Comparison of ENCODE assay signal across 8 cellular contexts in genomic region chr19:10662384-10663251, GRCh38. TPM values are rescaled to one million over a fixed set of nuclear protein-coding genes. Genes with fewer than 3 reads are reported as not detected.
DNase-seq lines count a peak whose midpoint lies in the region; ATAC-seq and TF ChIP-seq lines count a peak whose summit lies in the region.
"Had no signal": no experiment of that assay in that cellular context is flagged by ENCODE, and none has a peak within 500 bp of the region (broad histone marks: within the 10 kb centered on the region; RNA-seq: fewer than 3 reads in every experiment).

No MANE protein-coding gene starts in this region.

- H3K9me3 ChIP-seq in DOHH2 (ENCODE audit: control insufficient read depth, insufficient read depth, low read length) (no peaks in the 10 kb centered on the region), OCI-LY3 (ENCODE audit: insufficient read depth, low read length) (no peaks in the 10 kb centered on the region), testis (no peaks in the 10 kb centered on the region)
- H3K9me3 ChIP-seq in effector memory CD4-positive, alpha-beta T cell (ENCODE audit: control insufficient read depth, low read length), result no peaks in the 10 kb centered on the region

- TF ChIP-seq POLR2A in testis (IDR thresholded peaks at IDR 0.05), result no peak

- H4K20me1 ChIP-seq in DOHH2 (ENCODE audit: control insufficient read depth, insufficient read depth, low read depth, low read length) (peaks cover 33% of the 10 kb centered on the region), OCI-LY3 (ENCODE audit: insufficient read depth, low read length) (peaks cover 97% of the 10 kb centered on the region)

- H3F3A ChIP-seq in DOHH2 (ENCODE audit: control insufficient read depth, insufficient read depth), result peaks cover 47% of the 10 kb centered on the region

- DNase-seq in central memory CD8-positive, alpha-beta T cell (ENCODE audit: low spot score in 2 of 2), result no peak
- no peak for DNase-seq in osteocyte (ENCODE audit: extremely low spot score, unreplicated experiment)
- no peak for DNase-seq in testis
- DNase-seq in effector memory CD4-positive, alpha-beta T cell, result no peak

- peaks cover 100% of the 10 kb centered on the region for H3K79me2 ChIP-seq in DOHH2 (ENCODE audit: control insufficient read depth, low read length)
- H3K79me2 ChIP-seq in OCI-LY3 (ENCODE audit: low read length), result peaks cover 100% of the 10 kb centered on the region

- 47 to 59% methylated on average over 14 of the region's 14 CpGs for WGBS in testis, 2 donors

- H3K9me3 Mint-ChIP-seq in central memory CD8-positive, alpha-beta T cell, result no peaks in the 10 kb centered on the region
- no peaks in the 10 kb centered on the region for H3K9me3 Mint-ChIP-seq in osteocyte (ENCODE audit: unreplicated experiment)

- H3K27ac ChIP-seq in DOHH2 (ENCODE audit: low read depth, low read length) (peak overlapping the region; percentile 95), OCI-LY3 (ENCODE audit: low read length) (peak overlapping the region; percentile 16), testis (peak overlapping the region in 1 of 2 donors; percentile 29)
- no peak overlapping the region for H3K27ac ChIP-seq in effector memory CD4-positive, alpha-beta T cell (ENCODE audit: insufficient read depth, low read length, poor library complexity, severe bottlenecking)
- H3K27ac ChIP-seq: parathyroid adenoma had no signal

- H3K36me3 ChIP-seq in DOHH2 (ENCODE audit: control insufficient read depth, low read length) (peaks cover 74% of the 10 kb centered on the region), OCI-LY3 (replicated peaks; ENCODE audit: low read depth, low read length) (peaks cover 50% of the 10 kb centered on the region), testis (ENCODE audit: low read depth, missing control alignments) (no peaks in the 10 kb centered on the region)
- H3K36me3 ChIP-seq in effector memory CD4-positive, alpha-beta T cell (ENCODE audit: control insufficient read depth, insufficient read depth, low read length), result peaks cover 3% of the 10 kb centered on the region

- H3K9ac ChIP-seq in OCI-LY3 (ENCODE audit: low read length), result no peak overlapping the region; the same call in 1 of the 2 replicates
- H3K9ac ChIP-seq: parathyroid adenoma had no signal

- H3K27ac Mint-ChIP-seq in central memory CD8-positive, alpha-beta T cell (ENCODE audit: low read depth), result peak overlapping the region; percentile 42
- H3K27ac Mint-ChIP-seq in osteocyte (ENCODE audit: unreplicated experiment), result peak overlapping the region; percentile 63

- no peak for ATAC-seq in central memory CD8-positive, alpha-beta T cell (replicated peaks; ENCODE audit: extremely low read depth, poor library complexity, severe bottlenecking)
- ATAC-seq in HG02852 (IDR thresholded peaks at IDR 0.05; ENCODE audit: unreplicated experiment), result no peak

- peaks cover 75% of the 10 kb centered on the region for H3K4me1 ChIP-seq in DOHH2 (ENCODE audit: control insufficient read depth, low read length)
- peaks cover 35% of the 10 kb centered on the region for H3K4me1 ChIP-seq in OCI-LY3 (ENCODE audit: low read length)
- H3K4me1 ChIP-seq in testis, result peaks cover 23% of the 10 kb centered on the region
- peaks cover 7% of the 10 kb centered on the region for H3K4me1 ChIP-seq in effector memory CD4-positive, alpha-beta T cell (ENCODE audit: control insufficient read depth, insufficient read depth, low read length, poor library complexity, severe bottlenecking)

- TF ChIP-seq CTCF in DOHH2 (IDR thresholded peaks at IDR 0.05; ENCODE audit: low read depth, low read length, poor library complexity, severe bottlenecking) (no peak), OCI-LY3 (IDR thresholded peaks at IDR 0.05; ENCODE audit: low read depth, low read length) (no peak), osteocyte (IDR thresholded peaks at IDR 0.05) (no peak), testis (IDR thresholded peaks at IDR 0.05) (no peak)

- H3K4me1 Mint-ChIP-seq in central memory CD8-positive, alpha-beta T cell, result peaks cover 24% of the 10 kb centered on the region
- H3K4me1 Mint-ChIP-seq in osteocyte (ENCODE audit: unreplicated experiment), result peaks cover 27% of the 10 kb centered on the region

- H2AFZ ChIP-seq in OCI-LY3 (ENCODE audit: low read depth, low read length), result no peak overlapping the region
- H2AFZ ChIP-seq: parathyroid adenoma had no signal

- H3K36me3 Mint-ChIP-seq in central memory CD8-positive, alpha-beta T cell (ENCODE audit: insufficient read depth), result peaks cover 17% of the 10 kb centered on the region
- peaks cover 2% of the 10 kb centered on the region for H3K36me3 Mint-ChIP-seq in osteocyte (ENCODE audit: unreplicated experiment)

- H3K27me3 ChIP-seq in DOHH2 (ENCODE audit: control insufficient read depth, low read length), result no peaks in the 10 kb centered on the region
- H3K27me3 ChIP-seq in OCI-LY3 (ENCODE audit: low read depth, low read length), result no peaks in the 10 kb centered on the region
- no peaks in the 10 kb centered on the region for H3K27me3 ChIP-seq in testis
- H3K27me3 ChIP-seq in effector memory CD4-positive, alpha-beta T cell (replicated peaks; ENCODE audit: control insufficient read depth, insufficient read depth, low read length, poor library complexity, severe bottlenecking), result no peaks in the 10 kb centered on the region

- H3K4me2 ChIP-seq in DOHH2 (ENCODE audit: low read length) (peak overlapping the region; percentile 98), OCI-LY3 (ENCODE audit: low read length) (peak overlapping the region; percentile 71)

- H3K9me2 ChIP-seq in DOHH2 (replicated peaks; ENCODE audit: control insufficient read depth, low read length), result no peaks in the 10 kb centered on the region

- H3K4me3 Mint-ChIP-seq in central memory CD8-positive, alpha-beta T cell, result peak overlapping the region; percentile 33
- no peak overlapping the region for H3K4me3 Mint-ChIP-seq in osteocyte (ENCODE audit: unreplicated experiment)

- H3K4me3 ChIP-seq in DOHH2 (ENCODE audit: low read length), result peak overlapping the region; percentile 76
- peak overlapping the region; percentile 43 for H3K4me3 ChIP-seq in OCI-LY3 (ENCODE audit: low read length)
- H3K4me3 ChIP-seq in testis, result no peak overlapping the region
- no peak overlapping the region for H3K4me3 ChIP-seq in effector memory CD4-positive, alpha-beta T cell (ENCODE audit: insufficient read depth, low read depth, low read length, poor library complexity, severe bottlenecking)

- intact Hi-C loops in testis (cut with DNase I; ENCODE audit: low total_unique reads), result no loop called here

- no peaks in the 10 kb centered on the region for H3K27me3 Mint-ChIP-seq in central memory CD8-positive, alpha-beta T cell
- H3K27me3 Mint-ChIP-seq in osteocyte (ENCODE audit: unreplicated experiment), result no peaks in the 10 kb centered on the region

RNA-seq across cellular contexts. Expression of gene ILF3, which starts 8.5 kb away (rescaled TPM):
- total RNA-seq in osteocyte (223 and 231 TPM in 2 replicates), testis (100 to 1,000 TPM; 246 to 253 TPM)
- 263 TPM for polyA plus RNA-seq in testis (ENCODE audit: insufficient read depth, low read depth, low replicate concordance)

RNA-seq across cellular contexts. Expression of gene SLC44A2, which starts 37.3 kb away (rescaled TPM):
- total RNA-seq in osteocyte, result 225 and 233 TPM in 2 replicates
- total RNA-seq in testis, result 100 to 1,000 TPM; 360 to 463 TPM
- 268 TPM for polyA plus RNA-seq in testis (ENCODE audit: insufficient read depth, low read depth, low replicate concordance)

RNA-seq across cellular contexts. Expression of gene QTRT1, which starts 38.6 kb away (rescaled TPM):
- total RNA-seq in osteocyte (56.3 and 57.7 TPM in 2 replicates), testis (10 to 100 TPM; 44.3 to 44.6 TPM)
- polyA plus RNA-seq in testis (ENCODE audit: insufficient read depth, low read depth, low replicate concordance), result 27.8 TPM

RNA-seq across cellular contexts. Expression of gene DNM2, which starts 55.3 kb away (rescaled TPM):
- 157 and 163 TPM in 2 replicates for total RNA-seq in osteocyte
- total RNA-seq in testis, result 100 to 1,000 TPM; 226 to 274 TPM
- polyA plus RNA-seq in testis (ENCODE audit: insufficient read depth, low read depth, low replicate concordance), result 166 TPM

Comparison
In these comparisons a context has a peak if more than half of its experiments do, and no peak if none do; other contexts are left out.
1. H3K4me3 ChIP-seq: peak in DOHH2 (single experiment) and OCI-LY3 (single experiment); none in testis (0 of 2) and effector memory CD4-positive, alpha-beta T cell (single experiment).